19 cellular contexts compared by ENCODE assay signal in the genomic region with DNA sequence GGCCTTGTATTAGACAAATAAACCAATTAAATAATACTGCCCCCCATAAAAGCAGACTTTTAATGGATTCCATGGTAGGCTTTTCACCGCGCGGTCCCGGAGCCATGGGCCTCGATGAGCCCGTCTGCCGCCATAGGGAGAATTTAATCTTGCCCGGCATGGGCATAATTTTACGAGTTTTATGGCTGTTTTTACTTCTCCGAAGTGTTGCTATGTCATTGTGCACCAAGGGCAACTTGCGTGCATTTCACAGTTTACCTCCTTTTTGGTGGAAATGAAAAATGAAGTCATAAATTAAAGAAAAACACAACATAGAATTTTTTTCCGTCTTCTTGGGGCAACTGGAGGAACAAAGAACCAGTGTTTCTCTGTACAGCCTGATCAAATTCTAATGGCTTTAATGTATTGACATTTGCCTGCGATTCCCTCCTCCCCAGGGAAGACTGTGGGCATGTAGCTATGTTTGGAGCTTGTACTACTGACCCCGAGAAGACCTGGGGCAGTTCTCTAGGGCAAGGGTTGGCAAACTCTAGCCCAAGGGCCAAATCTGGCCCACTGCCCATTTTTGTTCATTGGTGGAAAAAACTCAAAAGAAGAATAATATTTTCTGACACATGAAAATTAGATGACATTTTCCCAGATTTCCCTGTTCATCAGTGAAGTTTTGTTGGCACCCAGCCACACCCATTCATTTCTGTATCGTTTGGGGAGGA.
DNase-seq lines count a peak whose midpoint lies in the region; ATAC-seq, FAIRE-seq and TF ChIP-seq lines count a peak whose summit lies in the region.
"Had no signal": no experiment of that assay in that cellular context is flagged by ENCODE, and none has a peak within 500 bp of the region (broad histone marks: within the 10 kb centered on the region; RNA-seq: fewer than 3 reads in every experiment).

No MANE protein-coding gene starts in this region.

- H3K27ac Mint-ChIP-seq in natural killer cell treated with Interleukin-12 subunit alpha and Interleukin-12 subunit beta and Interleukin-15 and Interleukin-18, amount 100 ng/mL, for 72 hours: peak overlapping the region; percentile 65 to 94
- H3K27ac Mint-ChIP-seq in natural killer cell (peak overlapping the region in 1 of 2 donors; percentile 59), nephron progenitor cell (peak overlapping the region; percentile 27), type B pancreatic cell (peak overlapping the region; percentile 28)
- H3K27ac Mint-ChIP-seq: CD4-positive, alpha-beta T cell had no signal

- no peaks in the 10 kb centered on the region for H3K36me3 Mint-ChIP-seq in natural killer cell treated with Interleukin-12 subunit alpha and Interleukin-12 subunit beta and Interleukin-15 and Interleukin-18, amount 100 ng/mL, for 72 hours
- H3K36me3 Mint-ChIP-seq in natural killer cell (no peaks in the 10 kb centered on the region), nephron progenitor cell (ENCODE audit: low read depth) (peaks cover 22% of the 10 kb centered on the region), type B pancreatic cell (peaks cover 8% of the 10 kb centered on the region)

- no peaks in the 10 kb centered on the region for H3K27me3 ChIP-seq in K562 (ENCODE audit: control insufficient read depth in 2 of 2, insufficient read depth in 2 of 2, low read length in 2 of 2)

- no peak for TF ChIP-seq EP300 in K562 (IDR thresholded peaks at IDR 0.05; ENCODE audit: low read length)

- H2AFZ ChIP-seq in K562 (ENCODE audit: low read depth, low read length): peak overlapping the region; percentile 52; the same call in 1 of the 2 replicates

- no peak for TF ChIP-seq POLR2A in K562 (conservative IDR thresholded peaks at IDR 0.05)

- peak overlapping the region; percentile 33 to 70 for H3K9ac ChIP-seq in K562 (ENCODE audit: insufficient read depth in 1 of 2, low read depth in 2 of 2, low read length in 2 of 2)

- POLR2A ChIA-PET in K562 (lab: Yijun Ruan, JAX): interaction anchor here (0.6 to 1.1 kb wide), 4 partner anchors 19 to 138 kb away, joined by 3 to 4 read pairs (median 3); no protein-coding TSS in a partner anchor

- ATAC-seq in natural killer cell treated with Interleukin-12 subunit alpha and Interleukin-12 subunit beta and Interleukin-15 and Interleukin-18, amount 100 ng/mL, for 72 hours: no peak
- no peak for ATAC-seq in natural killer cell
- no peak for ATAC-seq in K562
- ATAC-seq: SK-N-SH treated with all-trans-retinoic acid at 6 μM for 48 hours had no signal

- no TSS peak for BruUV-seq in K562 (replicated peaks; lab: Mats Ljungman, UMichigan)

- no peaks in the 10 kb centered on the region for H3K9me3 Mint-ChIP-seq in natural killer cell treated with Interleukin-12 subunit alpha and Interleukin-12 subunit beta and Interleukin-15 and Interleukin-18, amount 100 ng/mL, for 72 hours
- H3K9me3 Mint-ChIP-seq in natural killer cell (no peaks in the 10 kb centered on the region), nephron progenitor cell (peaks cover 7% of the 10 kb centered on the region), type B pancreatic cell (no peaks in the 10 kb centered on the region)
- H3K9me3 Mint-ChIP-seq: CD4-positive, alpha-beta T cell had no signal

- TF ChIP-seq RAD21 in K562 (CRISPR knock-in tag; conservative IDR thresholded peaks at IDR 0.05 in 1 of 2, IDR thresholded peaks at IDR 0.05 in 1 of 2): no peak

- H3K9me3 ChIP-seq in K562 (replicated peaks; ENCODE audit: control insufficient read depth, insufficient read depth, low read depth, low read length): no peaks in the 10 kb centered on the region

- peak overlapping the region; percentile 84 for H3K27ac ChIP-seq in K562 (ENCODE audit: extremely low read depth, low read depth, low read length)

- peaks cover 33 to 89% of the 10 kb centered on the region in 2 experiments for H3K4me1 ChIP-seq in K562 (replicated peaks in 1 of 2; ENCODE audit: control insufficient read depth in 2 of 2, insufficient read depth in 2 of 2, low read length in 2 of 2)

- peaks cover 70 to 85% of the 10 kb centered on the region in 2 donors for H3K4me1 Mint-ChIP-seq in natural killer cell treated with Interleukin-12 subunit alpha and Interleukin-12 subunit beta and Interleukin-15 and Interleukin-18, amount 100 ng/mL, for 72 hours (ENCODE audit: low read depth in 2 of 2)
- H3K4me1 Mint-ChIP-seq in natural killer cell (peaks cover 60 to 79% of the 10 kb centered on the region in 2 donors), nephron progenitor cell (peaks cover 88% of the 10 kb centered on the region), type B pancreatic cell (ENCODE audit: unreplicated experiment) (peaks cover 60% of the 10 kb centered on the region)

- CTCF ChIA-PET in K562 (lab: Yijun Ruan, JAX; ENCODE audit: low intra/inter-chr PET ratio): no interaction called here

- intact Hi-C loops in natural killer cell (cut with micrococcal nuclease): no loop called here
- intact Hi-C loops in K562 (cut with micrococcal nuclease): loop anchor here (2.0 to 5.0 kb wide), 3 partner anchors 77 to 217 kb away; partner anchors contain the start of gene CHST11

- H3K27me3 Mint-ChIP-seq in natural killer cell treated with Interleukin-12 subunit alpha and Interleukin-12 subunit beta and Interleukin-15 and Interleukin-18, amount 100 ng/mL, for 72 hours: no peaks in the 10 kb centered on the region
- H3K27me3 Mint-ChIP-seq in natural killer cell (ENCODE audit: low read depth in 2 of 2): no peaks in the 10 kb centered on the region
- no peaks in the 10 kb centered on the region for H3K27me3 Mint-ChIP-seq in nephron progenitor cell (ENCODE audit: low read depth, poor library complexity)
- no peaks in the 10 kb centered on the region for H3K27me3 Mint-ChIP-seq in type B pancreatic cell
- H3K27me3 Mint-ChIP-seq: CD4-positive, alpha-beta T cell had no signal

- peaks cover 6% of the 10 kb centered on the region for H3K9me1 ChIP-seq in K562 (ENCODE audit: control insufficient read depth, insufficient read depth, low read length)

- no peak for FAIRE-seq in K562 (lab: Jason Lieb, UNC)
- FAIRE-seq: GM12891, H54 had no signal

- peak overlapping the region; percentile 69 for H3K4me2 ChIP-seq in K562 (ENCODE audit: insufficient read depth, low read length)

- H3K4me3 Mint-ChIP-seq in natural killer cell treated with Interleukin-12 subunit alpha and Interleukin-12 subunit beta and Interleukin-15 and Interleukin-18, amount 100 ng/mL, for 72 hours: no peak overlapping the region
- H3K4me3 Mint-ChIP-seq in natural killer cell (no peak overlapping the region), nephron progenitor cell (no peak overlapping the region), type B pancreatic cell (no peak overlapping the region)
- H3K4me3 Mint-ChIP-seq: CD4-positive, alpha-beta T cell had no signal

- DNase-seq in natural killer cell treated with Interleukin-12 subunit alpha and Interleukin-12 subunit beta and Interleukin-15 and Interleukin-18, amount 100 ng/mL, for 72 hours (ENCODE audit: low spot score): no peak
- DNase-seq in natural killer cell: no peak
- DNase-seq in K562 (ENCODE audit: extremely low read depth in 1 of 4, low spot score in 3 of 4): no peak
- no peak for DNase-seq in nephron progenitor cell
- DNase-seq in type B pancreatic cell (ENCODE audit: extremely low spot score, unreplicated experiment): no peak
- DNase-seq in stimulated activated naive CD4-positive, alpha-beta T cell treated with Interleukin-2 at 50 U/mL for 16 hours (lab: John Stamatoyannopoulos, UW): no peak
- DNase-seq in pons (ENCODE audit: low spot score): no peak
- no peak for DNase-seq in activated naive CD4-positive, alpha-beta T cell (lab: John Stamatoyannopoulos, UW)
- DNase-seq: 8988T; CD4-positive, alpha-beta T cell; DMS53; NCI-H1105 treated with DMSO at 0.1 percent for 48 hours; NCI-H1694 treated with DMSO at 0.1 percent for 48 hours; NK-92 treated with Interleukin-12 subunit alpha and Interleukin-12 subunit beta, amount 100 ng/mL, for 24 hours; RPMI8226; SHP77 treated with DMSO at 0.1 percent for 48 hours had no signal

- 16% methylated on average over 15 of the region's 15 CpGs for WGBS in K562 (ENCODE audit: insufficient coverage, low coverage, missing lambda C conversion rate)

- H3K79me2 ChIP-seq in K562 (ENCODE audit: control insufficient read depth, insufficient read depth, low read length): peaks cover 86% of the 10 kb centered on the region

- no peak for TF ChIP-seq CTCF in natural killer cell (IDR thresholded peaks at IDR 0.05)
- no peak for TF ChIP-seq CTCF in K562 (IDR thresholded peaks at IDR 0.05 in 2 of 3, conservative IDR thresholded peaks at IDR 0.05 in 1 of 3; ENCODE audit: insufficient read depth in 2 of 3, low read depth in 1 of 3, low read length in 3 of 3)
- TF ChIP-seq CTCF in nephron progenitor cell (IDR thresholded peaks at IDR 0.05): no peak
- no peak for TF ChIP-seq CTCF in type B pancreatic cell (conservative IDR thresholded peaks at IDR 0.05)

- H3K36me3 ChIP-seq in K562 (ENCODE audit: control insufficient read depth, insufficient read depth, low read length): peaks cover 11% of the 10 kb centered on the region; the same call in 2 of the 3 replicates

- no peaks in the 10 kb centered on the region; the same call in 1 of the 2 replicates for H4K20me1 ChIP-seq in K562 (replicated peaks; ENCODE audit: control insufficient read depth, insufficient read depth, low read length)

- H3K4me3 ChIP-seq in K562: peak overlapping the region; percentile 6; the same call in 1 of the 2 replicates

- in situ Hi-C loops in K562 (cut with MboI): no loop called here

TF ChIP-seq in K562, 482 proteins besides CTCF, POLR2A, EP300 and RAD21 (continues in another document):
- TF ChIP-seq, protein P1, sequence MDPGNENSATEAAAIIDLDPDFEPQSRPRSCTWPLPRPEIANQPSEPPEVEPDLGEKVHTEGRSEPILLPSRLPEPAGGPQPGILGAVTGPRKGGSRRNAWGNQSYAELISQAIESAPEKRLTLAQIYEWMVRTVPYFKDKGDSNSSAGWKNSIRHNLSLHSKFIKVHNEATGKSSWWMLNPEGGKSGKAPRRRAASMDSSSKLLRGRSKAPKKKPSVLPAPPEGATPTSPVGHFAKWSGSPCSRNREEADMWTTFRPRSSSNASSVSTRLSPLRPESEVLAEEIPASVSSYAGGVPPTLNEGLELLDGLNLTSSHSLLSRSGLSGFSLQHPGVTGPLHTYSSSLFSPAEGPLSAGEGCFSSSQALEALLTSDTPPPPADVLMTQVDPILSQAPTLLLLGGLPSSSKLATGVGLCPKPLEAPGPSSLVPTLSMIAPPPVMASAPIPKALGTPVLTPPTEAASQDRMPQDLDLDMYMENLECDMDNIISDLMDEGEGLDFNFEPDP (CRISPR knock-in tag; IDR thresholded peaks at IDR 0.05): no peak
- TF ChIP-seq ZBTB9 (CRISPR knock-in tag; IDR thresholded peaks at IDR 0.05): 0 out of 2 replicates have a peak, but pooled peaks have one; percentile 7
